17 cellular contexts compared by ENCODE assay signal in the genomic region with DNA sequence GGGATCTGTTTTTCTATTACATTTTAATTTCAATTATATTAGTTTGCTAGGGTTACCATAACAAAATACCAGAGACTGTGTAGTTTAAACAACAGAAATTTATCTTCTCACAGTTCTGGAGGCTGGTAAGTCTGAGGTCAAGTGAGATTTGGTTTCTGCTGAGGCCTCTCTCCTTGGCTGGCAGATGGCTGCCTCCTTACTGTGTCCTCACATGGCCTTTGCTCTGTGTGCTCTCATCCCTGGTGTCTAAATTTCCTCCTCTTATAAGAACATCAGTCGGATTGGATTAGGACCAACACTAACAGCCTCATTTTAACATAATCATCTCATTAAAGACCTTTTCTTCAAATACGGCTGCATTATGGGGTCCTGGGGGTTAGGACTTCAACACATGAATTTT.
"Had no signal": no experiment of that assay in that cellular context is flagged by ENCODE, and none has a peak within 500 bp of the region (broad histone marks: within the 10 kb centered on the region; RNA-seq: fewer than 3 reads in every experiment).

No MANE protein-coding gene starts in this region.

- H3K27me3 ChIP-seq: ascending aorta, breast epithelium, neutrophil, stomach, testis had no signal

- H3K4me1 ChIP-seq: ascending aorta, breast epithelium, parathyroid adenoma, stomach, testis had no signal

- DNase-seq: activated CD4-positive, alpha-beta T cell treated with anti-CD3 and anti-CD28 coated beads, Interleukin-2, amount 50 U/mL, for 4 hours; activated CD4-positive, CD25-positive, alpha-beta regulatory T cell treated with anti-CD3 and anti-CD28 coated beads, Interleukin-2, amount 50 U/mL, for 72 hours; activated naive CD4-positive, alpha-beta T cell treated with anti-CD3 and anti-CD28 coated beads, Interleukin-2, amount 10 ng/mL, durations not matched to agents 7 days and 5 days; activated T-cell treated with anti-CD3 and anti-CD28 coated beads, Interleukin-2, amount 50 U/mL, for 1 hour; effector memory CD4-positive, alpha-beta T cell; foreskin fibroblast; hippocampal formation; left ventricle myocardium superior; natural killer cell; stimulated activated CD4-positive, alpha-beta T cell treated with anti-CD3 and anti-CD28 coated beads, Interleukin-12 subunit alpha, Interleukin-12 subunit beta, amount 100 ng/mL, for 4 hours; stimulated activated CD4-positive, alpha-beta T cell treated with anti-CD3 and anti-CD28 coated beads, Interleukin-2, amount 100 ng/mL, for 24 hours; stomach; testis had no signal

- H3K9me3 ChIP-seq: ascending aorta, breast epithelium, neutrophil, stomach, testis had no signal

- H3K27ac ChIP-seq: ascending aorta, breast epithelium, neutrophil, parathyroid adenoma, stomach, testis had no signal

- H3K36me3 ChIP-seq: ascending aorta, breast epithelium, neutrophil, stomach had no signal

- H3K4me3 ChIP-seq: ascending aorta, breast epithelium, stomach, testis had no signal

- H3K9ac ChIP-seq: parathyroid adenoma had no signal

- H2AFZ ChIP-seq: parathyroid adenoma had no signal
